Comparison of ENCODE assay signal across 8 cellular contexts in genomic region chr1:219837274-219837993, GRCh38.
A peak's percentile ranks its signal among the peaks of the same experiment; 100 is the strongest.
DNase-seq lines count a peak whose midpoint lies in the region; ATAC-seq, FAIRE-seq and TF ChIP-seq lines count a peak whose summit lies in the region.

No MANE protein-coding gene starts in this region.

- H3K4me3 ChIP-seq in HCT116 (replicated peaks in 1 of 2; ENCODE audit: low read depth in 1 of 2, low read length in 2 of 2) (no peak overlapping the region), astrocyte (ENCODE audit: insufficient read depth, low read depth, low read length) (no peak overlapping the region), tibial artery (no peak overlapping the region)

- H3K27ac ChIP-seq in HCT116 (ENCODE audit: low read depth, low read length) (no peak overlapping the region), astrocyte (ENCODE audit: low read depth, low read length) (no peak overlapping the region), tibial artery (no peak overlapping the region)

- H3K9ac ChIP-seq in HCT116 (ENCODE audit: low read length): no peak overlapping the region
- no peak overlapping the region for H3K9ac ChIP-seq in astrocyte (ENCODE audit: low read length)

- ATAC-seq in HCT116 (peak; percentile 88), HG03571 (IDR thresholded peaks at IDR 0.05; ENCODE audit: unreplicated experiment) (no peak)
- ATAC-seq in natural killer cell treated with Interleukin-12 subunit alpha and Interleukin-12 subunit beta and Interleukin-15 and Interleukin-18, amount 100 ng/mL, for 72 hours: no peak

- RAD21 ChIA-PET in HCT116 (lab: Charles Lee; ENCODE audit: low non-redundant PET in 1 of 2, low total read pairs in 2 of 2, uncharacterized antibody in 2 of 2, unreplicated experiment in 2 of 2): no interaction called here

- no peak for TF ChIP-seq POLR2A in HCT116 (IDR thresholded peaks at IDR 0.05; ENCODE audit: borderline replicate concordance, extremely low read depth, insufficient read depth, insufficient read length)

- TF ChIP-seq CTCF in HCT116 (IDR thresholded peaks at IDR 0.05 in 2 of 3, conservative IDR thresholded peaks at IDR 0.05 in 1 of 3; ENCODE audit: borderline replicate concordance in 1 of 3, insufficient read depth in 1 of 3, low read depth in 2 of 3, low read length in 2 of 3) (peak; percentile 60 to 80 (median 63)), astrocyte (IDR thresholded peaks at IDR 0.05; ENCODE audit: insufficient read depth, low read depth, low read length) (peak; percentile 74), tibial artery (IDR thresholded peaks at IDR 0.05) (no peak)

- H3K79me2 ChIP-seq in HCT116 (ENCODE audit: insufficient read depth, low read length) (no peaks in the 10 kb centered on the region), astrocyte (ENCODE audit: insufficient read depth, low read length) (no peaks in the 10 kb centered on the region)

- H3K4me1 ChIP-seq in HCT116 (ENCODE audit: control insufficient read depth in 1 of 2, insufficient read depth in 2 of 2, low read length in 2 of 2): no peaks in the 10 kb centered on the region
- H3K4me1 ChIP-seq in astrocyte (ENCODE audit: insufficient read depth, low read length): no peaks in the 10 kb centered on the region
- H3K4me1 ChIP-seq in tibial artery: no peaks in the 10 kb centered on the region

- intact Hi-C loops in HCT116 (cut with micrococcal nuclease) (loop anchor here (5.0 to 10.0 kb wide), 3 partner anchors 155 to 945 kb away; no protein-coding TSS in a partner anchor), tibial artery (cut with DNase I; ENCODE audit: low total_unique reads) (no loop called here)

- H2AFZ ChIP-seq in HCT116 (ENCODE audit: low read depth, low read length, poor library complexity, severe bottlenecking) (peak overlapping the region; percentile 4), astrocyte (ENCODE audit: low read depth, low read length) (no peak overlapping the region)

- H3K36me3 ChIP-seq in HCT116 (ENCODE audit: control insufficient read depth in 1 of 2, insufficient read depth in 2 of 2, low read length in 2 of 2): no peaks in the 10 kb centered on the region
- no peaks in the 10 kb centered on the region for H3K36me3 ChIP-seq in astrocyte (ENCODE audit: insufficient read depth, low read length)
- no peaks in the 10 kb centered on the region for H3K36me3 ChIP-seq in tibial artery

- BruUV-seq in HCT116 (replicated peaks; lab: Mats Ljungman, UMichigan): no TSS peak

- no peaks in the 10 kb centered on the region for H4K20me1 ChIP-seq in HCT116 (ENCODE audit: insufficient read depth)
- no peaks in the 10 kb centered on the region for H4K20me1 ChIP-seq in astrocyte (ENCODE audit: insufficient read depth, low read length)

- H3K4me1 Mint-ChIP-seq in astrocyte (ENCODE audit: low read depth, unreplicated experiment): peaks cover 1% of the 10 kb centered on the region
- no peaks in the 10 kb centered on the region for H3K4me1 Mint-ChIP-seq in natural killer cell treated with Interleukin-12 subunit alpha and Interleukin-12 subunit beta and Interleukin-15 and Interleukin-18, amount 100 ng/mL, for 72 hours (ENCODE audit: low read depth in 2 of 2)

- DNase-seq in EL: peak; percentile 52
- DNase-seq in HCT116 (ENCODE audit: low read depth, low spot score): peak; percentile 60
- peak; percentile 61 for DNase-seq in NCI-H2171 treated with DMSO at 0.1 percent for 48 hours (lab: John Stamatoyannopoulos, UW)
- peak; percentile 36 for DNase-seq in astrocyte (ENCODE audit: low read depth)
- peak; percentile 56 for DNase-seq in kidney tubule cell (ENCODE audit: low spot score)
- no peak for DNase-seq in natural killer cell treated with Interleukin-12 subunit alpha and Interleukin-12 subunit beta and Interleukin-15 and Interleukin-18, amount 100 ng/mL, for 72 hours (ENCODE audit: low spot score)
- no peak for DNase-seq in tibial artery

- peak overlapping the region; percentile 5; the same call in 1 of the 2 replicates for H3K4me2 ChIP-seq in HCT116 (ENCODE audit: low read length)
- no peak overlapping the region for H3K4me2 ChIP-seq in astrocyte (ENCODE audit: low read length)

- H3K27ac Mint-ChIP-seq in astrocyte (ENCODE audit: unreplicated experiment): no peak overlapping the region
- no peak overlapping the region for H3K27ac Mint-ChIP-seq in natural killer cell treated with Interleukin-12 subunit alpha and Interleukin-12 subunit beta and Interleukin-15 and Interleukin-18, amount 100 ng/mL, for 72 hours

- no peak for FAIRE-seq in astrocyte (lab: Jason Lieb, UNC)

- peaks cover 7% of the 10 kb centered on the region; the same call in 1 of the 2 replicates for H3K27me3 ChIP-seq in HCT116 (ENCODE audit: insufficient read depth, low read length)
- H3K27me3 ChIP-seq in astrocyte (ENCODE audit: insufficient read depth, low read length): no peaks in the 10 kb centered on the region
- H3K27me3 ChIP-seq in tibial artery: no peaks in the 10 kb centered on the region

- POLR2A ChIA-PET in HCT116 (lab: Charles Lee): no interaction called here

- no peaks in the 10 kb centered on the region for H3K9me2 ChIP-seq in HCT116 (ENCODE audit: insufficient read depth)

- CTCF ChIA-PET in HCT116 (lab: Charles Lee): no interaction called here

- H3K9me3 ChIP-seq in HCT116 (ENCODE audit: control insufficient read depth in 1 of 2, insufficient read depth in 1 of 2, low read depth in 1 of 2, low read length in 2 of 2) (no peaks in the 10 kb centered on the region), astrocyte (ENCODE audit: insufficient read depth, low read depth, low read length) (no peaks in the 10 kb centered on the region), tibial artery (no peaks in the 10 kb centered on the region)

- H3K36me3 Mint-ChIP-seq in astrocyte (ENCODE audit: low read depth, unreplicated experiment): no peaks in the 10 kb centered on the region
- no peaks in the 10 kb centered on the region for H3K36me3 Mint-ChIP-seq in natural killer cell treated with Interleukin-12 subunit alpha and Interleukin-12 subunit beta and Interleukin-15 and Interleukin-18, amount 100 ng/mL, for 72 hours

- peaks cover 3% of the 10 kb centered on the region for H3K9me3 Mint-ChIP-seq in astrocyte (ENCODE audit: unreplicated experiment)
- H3K9me3 Mint-ChIP-seq in natural killer cell treated with Interleukin-12 subunit alpha and Interleukin-12 subunit beta and Interleukin-15 and Interleukin-18, amount 100 ng/mL, for 72 hours: no peaks in the 10 kb centered on the region

- no peak overlapping the region for H3K4me3 Mint-ChIP-seq in astrocyte (ENCODE audit: unreplicated experiment)
- H3K4me3 Mint-ChIP-seq in natural killer cell treated with Interleukin-12 subunit alpha and Interleukin-12 subunit beta and Interleukin-15 and Interleukin-18, amount 100 ng/mL, for 72 hours: no peak overlapping the region

- H3K27me3 Mint-ChIP-seq in astrocyte (ENCODE audit: low read depth, unreplicated experiment): peaks cover 25% of the 10 kb centered on the region
- H3K27me3 Mint-ChIP-seq in natural killer cell treated with Interleukin-12 subunit alpha and Interleukin-12 subunit beta and Interleukin-15 and Interleukin-18, amount 100 ng/mL, for 72 hours: peaks cover 0 to 4% of the 10 kb centered on the region in 2 donors

- TF ChIP-seq RAD21 in HCT116 (IDR thresholded peaks at IDR 0.05; ENCODE audit: low read depth): peak; percentile 89

TF ChIP-seq in HCT116, 20 proteins besides CTCF, POLR2A, EP300 and RAD21:
- TF ChIP-seq CBX3 (IDR thresholded peaks at IDR 0.05; ENCODE audit: low read depth): 0 out of 2 replicates have a peak, but pooled peaks have one; percentile 16
- no peak for TF ChIP-seq SIN3A (IDR thresholded peaks at IDR 0.05; ENCODE audit: low read depth)
- 0 out of 2 replicates have a peak, but pooled peaks have one; percentile 15 for TF ChIP-seq SP1 (IDR thresholded peaks at IDR 0.05; ENCODE audit: low read depth)
- peak; percentile 36 for TF ChIP-seq YY1 (IDR thresholded peaks at IDR 0.05; ENCODE audit: extremely low read depth, insufficient replicate concordance, low read depth, low read length)

Comparison
In these comparisons a context has a peak if more than half of its experiments do, and no peak if none do; other contexts are left out.
1. DNase-seq: peak in EL (single experiment), HCT116 (single experiment), NCI-H2171 treated with DMSO at 0.1 percent for 48 hours (single experiment), astrocyte (single experiment) and kidney tubule cell (single experiment); none in natural killer cell treated with Interleukin-12 subunit alpha and Interleukin-12 subunit beta and Interleukin-15 and Interleukin-18, amount 100 ng/mL, for 72 hours (single experiment) and tibial artery (0 of 2).
2. CTCF ChIP-seq: peak in HCT116 (3 of 3) and astrocyte (single experiment); none in tibial artery (0 of 2).